22 cellular contexts compared by ENCODE assay signal in genomic region chr4:145553375-145553774, GRCh38.
DNase-seq lines count a peak whose midpoint lies in the region; ATAC-seq, FAIRE-seq and TF ChIP-seq lines count a peak whose summit lies in the region.
"Had no signal": no experiment of that assay in that cellular context is flagged by ENCODE, and none has a peak within 500 bp of the region (broad histone marks: within the 10 kb centered on the region; RNA-seq: fewer than 3 reads in every experiment).

No MANE protein-coding gene starts in this region.

- TF ChIP-seq POLR2A in GM12891 (IDR thresholded peaks at IDR 0.05; ENCODE audit: low read depth, low read length) (no peak), HepG2 (IDR thresholded peaks at IDR 0.05; ENCODE audit: insufficient read depth in 1 of 2, low read depth in 2 of 2, low read length in 2 of 2) (no peak)

- no CpG with 5 or more reads among the region's 4 CpGs for WGBS in trophoblast cell (ENCODE audit: extremely low coverage, insufficient coverage, insufficient read length)
- WGBS in HepG2 (ENCODE audit: low lambda C conversion rate), result 100% methylated on average over 4 of the region's 4 CpGs

- H4K12ac ChIP-seq in trophoblast cell (ENCODE audit: low read depth, low read length), result no peak overlapping the region

- H2AFZ ChIP-seq in OCI-LY1 (ENCODE audit: low read length) (no peak overlapping the region), trophoblast cell (ENCODE audit: insufficient read depth, low read length, poor library complexity) (no peak overlapping the region), HepG2 (ENCODE audit: low read length) (no peak overlapping the region)

- H3K9me3 ChIP-seq in OCI-LY1 (ENCODE audit: low read length) (no peaks in the 10 kb centered on the region), trophoblast cell (ENCODE audit: insufficient read depth, low read depth, low read length) (no peaks in the 10 kb centered on the region), HepG2 (ENCODE audit: low read length) (no peaks in the 10 kb centered on the region)
- H3K9me3 ChIP-seq: A549; BE2C; BLaER1 treated with 17β-estradiol and CSF1 and Interleukin-3, amounts not matched to agents 10 nM and 100 nM; HAP-1 had no signal

- TF ChIP-seq RAD21 in HepG2 (CRISPR knock-in tag; IDR thresholded peaks at IDR 0.05), result no peak

- no peak overlapping the region for H2BK5ac ChIP-seq in trophoblast cell (ENCODE audit: low read depth, low read length, poor library complexity)

- ATAC-seq in HepG2 (no peak), HG03432 (IDR thresholded peaks at IDR 0.05; ENCODE audit: unreplicated experiment) (no peak)
- ATAC-seq: A549 had no signal

- H3K4me3 ChIP-seq in OCI-LY1 (ENCODE audit: low read depth, low read length, poor library complexity, severe bottlenecking) (no peak overlapping the region), trophoblast cell (ENCODE audit: low read depth, low read length) (no peak overlapping the region), HepG2 (replicated peaks in 1 of 3; ENCODE audit: insufficient read depth in 1 of 3, low read depth in 2 of 3, low read length in 3 of 3) (no peak overlapping the region)
- H3K4me3 ChIP-seq: A549; BLaER1 treated with 17β-estradiol and CSF1 and Interleukin-3, amounts not matched to agents 10 nM and 100 nM; HAP-1 had no signal

- no peak overlapping the region for H3K9ac ChIP-seq in OCI-LY1 (ENCODE audit: low read length)
- H3K9ac ChIP-seq in trophoblast cell (ENCODE audit: low read length), result peak overlapping the region; percentile 52
- no peak overlapping the region for H3K9ac ChIP-seq in HepG2 (ENCODE audit: insufficient read depth, low read depth, low read length)
- H3K9ac ChIP-seq: BLaER1 treated with 17β-estradiol and CSF1 and Interleukin-3, amounts not matched to agents 10 nM and 100 nM had no signal

- H3K36me3 ChIP-seq in OCI-LY1 (ENCODE audit: insufficient read depth, low read length) (peaks cover 98% of the 10 kb centered on the region), trophoblast cell (ENCODE audit: control insufficient read depth in 1 of 2, insufficient read depth in 2 of 2, low read length in 2 of 2) (peaks cover 4 to 6% of the 10 kb centered on the region in 2 experiments), HepG2 (replicated peaks in 1 of 2; ENCODE audit: control insufficient read depth in 1 of 2, insufficient read depth in 2 of 2, low read length in 2 of 2) (peaks cover 5 to 10% of the 10 kb centered on the region in 2 experiments; a peak in 4 of 5 replicates)

- in situ Hi-C loops in HepG2 (cut with HindIII; ENCODE audit: extremely low pct_ligation_motif_present, low pct_unique_long_range_greater_than_20kb), result loop anchor here (10.0 kb wide), 1 partner anchor 319 kb away; no protein-coding TSS in a partner anchor

- H3K14ac ChIP-seq in trophoblast cell (ENCODE audit: low read length), result no peak overlapping the region

- no peaks in the 10 kb centered on the region for H3K27me3 ChIP-seq in OCI-LY1 (ENCODE audit: insufficient read depth, low read length)
- no peaks in the 10 kb centered on the region for H3K27me3 ChIP-seq in trophoblast cell (ENCODE audit: insufficient read depth, low read length)
- no peaks in the 10 kb centered on the region for H3K27me3 ChIP-seq in HepG2 (ENCODE audit: control insufficient read depth in 1 of 2, insufficient read depth in 2 of 2, low read length in 2 of 2)
- H3K27me3 ChIP-seq: BE2C; BLaER1 treated with 17β-estradiol and CSF1 and Interleukin-3, amounts not matched to agents 10 nM and 100 nM had no signal

- TF ChIP-seq EP300 in HepG2 (IDR thresholded peaks at IDR 0.05; ENCODE audit: low read depth in 2 of 2, low read length in 2 of 2), result no peak
- no peak for TF ChIP-seq EP300 in HepG2 (CRISPR knock-in tag; IDR thresholded peaks at IDR 0.05; ENCODE audit: borderline replicate concordance)

- no peak overlapping the region for H2BK12ac ChIP-seq in trophoblast cell (ENCODE audit: low read length)

- H3K79me2 ChIP-seq in OCI-LY1 (ENCODE audit: insufficient read depth, low read length) (peaks cover 3% of the 10 kb centered on the region; the same call in 1 of the 2 replicates), trophoblast cell (ENCODE audit: control insufficient read depth, insufficient read depth, low read length, poor library complexity) (no peaks in the 10 kb centered on the region), HepG2 (ENCODE audit: insufficient read depth, low read length) (no peaks in the 10 kb centered on the region)

- H3K18ac ChIP-seq in trophoblast cell (ENCODE audit: low read length), result no peak overlapping the region

- H3F3A ChIP-seq in OCI-LY1 (ENCODE audit: insufficient read depth, low read length), result no peaks in the 10 kb centered on the region

- H3K27ac ChIP-seq in OCI-LY1 (ENCODE audit: low read depth, low read length, poor library complexity, severe bottlenecking), result peak overlapping the region; percentile 70
- no peak overlapping the region for H3K27ac ChIP-seq in trophoblast cell (ENCODE audit: low read depth, low read length)
- H3K27ac ChIP-seq in HepG2 (ENCODE audit: extremely low read length, insufficient read depth, low read length), result no peak overlapping the region
- H3K27ac ChIP-seq: A549; BLaER1 treated with 17β-estradiol and CSF1 and Interleukin-3, amounts not matched to agents 10 nM and 100 nM had no signal

- H4K20me1 ChIP-seq in OCI-LY1 (ENCODE audit: insufficient read depth, low read length) (no peaks in the 10 kb centered on the region), HepG2 (ENCODE audit: insufficient read depth, low read length) (no peaks in the 10 kb centered on the region)

- H2AK5ac ChIP-seq in trophoblast cell (ENCODE audit: low read length), result no peak overlapping the region

- DNase-seq in GM12891 (ENCODE audit: insufficient read length, low spot score) (no peak), trophoblast cell (no peak), middle frontal gyrus (ENCODE audit: extremely low spot score, low spot score) (no peak), HepG2 (ENCODE audit: low spot score) (no peak)
- DNase-seq: 8988T; ACHN; AML-193; BE2C; Calu3; CD4-positive, alpha-beta memory T cell; COR-L47; DMS53; DMS79 treated with DMSO at 0.1 percent for 48 hours; GF-D8; GOT3; HFFc6 had no signal

- no peak overlapping the region for H2BK120ac ChIP-seq in trophoblast cell (ENCODE audit: insufficient read depth, low read length, poor library complexity)

- no peak overlapping the region for H4K8ac ChIP-seq in trophoblast cell (ENCODE audit: low read depth, low read length)

- H3K4me2 ChIP-seq in OCI-LY1 (ENCODE audit: low read length) (no peak overlapping the region), trophoblast cell (ENCODE audit: low read length) (no peak overlapping the region), HepG2 (ENCODE audit: low read depth, low read length) (no peak overlapping the region)
- H3K4me2 ChIP-seq: A549 had no signal

- CTCF ChIA-PET in HepG2 (lab: Yijun Ruan, JAX; ENCODE audit: low intra/inter-chr PET ratio, low total read pairs), result no interaction called here

- H3K9me2 ChIP-seq in OCI-LY1 (ENCODE audit: low read depth, low read length), result no peaks in the 10 kb centered on the region

- H3K23ac ChIP-seq in trophoblast cell (ENCODE audit: low read length), result no peak overlapping the region

- no peaks in the 10 kb centered on the region for H3K79me1 ChIP-seq in trophoblast cell (ENCODE audit: low read length)

- POLR2A ChIA-PET in HepG2 (lab: Yijun Ruan, JAX), result no interaction called here

- TF ChIP-seq CTCF in OCI-LY1 (IDR thresholded peaks at IDR 0.05; ENCODE audit: low read length), result no peak
- no peak for TF ChIP-seq CTCF in HepG2 (CRISPR knock-in tag; IDR thresholded peaks at IDR 0.05)

- FAIRE-seq in GM12891 (lab: Jason Lieb, UNC) (peak; percentile 71), HepG2 (lab: Jason Lieb, UNC) (no peak)
- FAIRE-seq: A549, H54 had no signal

- H4K91ac ChIP-seq in trophoblast cell (ENCODE audit: low read depth, low read length), result no peak overlapping the region

- no TSS peak for BruUV-seq in HepG2 (replicated peaks; lab: Mats Ljungman, UMichigan)

- peaks cover 42% of the 10 kb centered on the region for H3K4me1 ChIP-seq in OCI-LY1 (ENCODE audit: insufficient read depth, low read length, severe bottlenecking)
- no peaks in the 10 kb centered on the region for H3K4me1 ChIP-seq in trophoblast cell (ENCODE audit: control insufficient read depth in 1 of 2, insufficient read depth in 2 of 2, low read length in 2 of 2)
- H3K4me1 ChIP-seq in HepG2 (ENCODE audit: insufficient read depth, low read length), result no peaks in the 10 kb centered on the region
- H3K4me1 ChIP-seq: A549 had no signal

- intact Hi-C loops in HepG2 (cut with micrococcal nuclease; ENCODE audit: unreplicated experiment), result loop anchor here (10.0 kb wide), 1 partner anchor 139 kb away; no protein-coding TSS in a partner anchor

- H3K4ac ChIP-seq in trophoblast cell (ENCODE audit: low read depth, low read length), result no peak overlapping the region

TF ChIP-seq in GM12891, 5 proteins besides CTCF, POLR2A, EP300 and RAD21:
- TF ChIP-seq POU2F2 (IDR thresholded peaks at IDR 0.05; ENCODE audit: low read depth, low read length) (no peak), TAF1 (IDR thresholded peaks at IDR 0.05; ENCODE audit: low read depth, low read length) (no peak), POLR2AphosphoS5 (IDR thresholded peaks at IDR 0.05; ENCODE audit: low read depth, low read length) (no peak), SPI1 (IDR thresholded peaks at IDR 0.05; ENCODE audit: low read depth, low read length) (no peak), PAX5 (IDR thresholded peaks at IDR 0.05; ENCODE audit: insufficient read depth, low read length, severe bottlenecking) (no peak)

TF ChIP-seq in HepG2, 621 proteins besides CTCF, POLR2A, EP300 and RAD21 (continues in another document):
- TF ChIP-seq PLSCR1 (CRISPR knock-in tag; IDR thresholded peaks at IDR 0.05; ENCODE audit: borderline replicate concordance) (no peak), ZNF234 (CRISPR knock-in tag; conservative IDR thresholded peaks at IDR 0.05) (no peak), SMARCE1 (IDR thresholded peaks at IDR 0.05; ENCODE audit: borderline replicate concordance) (no peak), POLR2AphosphoS5 (IDR thresholded peaks at IDR 0.05; ENCODE audit: low read depth, low read length) (no peak), KDM1A (CRISPR knock-in tag; IDR thresholded peaks at IDR 0.05) (no peak), ATF7-NPFF (CRISPR knock-in tag; IDR thresholded peaks at IDR 0.05; ENCODE audit: low read depth) (no peak), MYNN (CRISPR knock-in tag; IDR thresholded peaks at IDR 0.05; ENCODE audit: low read depth) (no peak)
